1 cellular context compared by ENCODE assay signal in the genomic region with DNA sequence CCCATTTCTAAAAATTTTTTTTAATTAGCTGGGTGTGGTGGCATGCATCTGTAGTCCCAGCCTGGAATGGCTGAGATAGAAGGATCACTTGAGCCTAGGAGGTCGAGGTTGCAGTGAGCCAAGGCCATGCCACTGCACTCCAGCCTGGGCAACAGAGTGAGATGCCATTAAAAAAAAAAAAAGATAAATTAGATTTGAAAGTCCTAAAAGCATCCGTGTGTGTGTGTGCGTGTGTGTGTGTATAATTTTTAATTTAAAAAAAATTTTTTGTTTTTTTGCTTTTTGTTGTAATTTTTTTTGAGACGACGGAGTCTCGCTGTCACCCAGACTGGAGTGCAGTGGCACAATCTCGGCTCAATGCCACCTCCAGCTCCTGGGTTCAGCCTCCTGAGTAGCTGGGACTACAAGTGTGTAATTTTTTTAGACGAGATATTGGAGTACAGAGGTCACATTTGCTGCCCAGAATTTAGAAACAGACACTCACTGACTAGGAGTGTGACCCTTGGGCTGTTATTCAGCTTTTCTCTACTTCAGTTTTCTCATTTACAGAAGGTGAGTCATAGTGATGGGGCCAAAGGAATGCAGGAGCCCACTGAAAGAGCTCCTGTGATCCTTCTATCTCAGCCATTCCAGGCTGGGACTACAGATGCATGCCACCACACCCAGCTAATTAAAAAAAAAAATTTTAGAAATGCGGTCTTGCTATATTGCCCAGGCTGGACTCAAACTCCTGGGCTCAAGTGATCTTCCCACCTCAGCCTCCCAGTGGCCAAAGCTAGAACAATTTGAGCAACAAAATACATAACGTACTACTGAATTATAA.
A peak's percentile ranks its signal among the peaks of the same experiment; 100 is the strongest.
TF ChIP-seq lines count a peak whose summit lies in the region.

No MANE protein-coding gene starts in this region.

TF ChIP-seq in H1, 55 proteins besides CTCF, POLR2A, EP300 and RAD21:
- no peak for TF ChIP-seq TEAD4 (IDR thresholded peaks at IDR 0.05; ENCODE audit: low read depth, low read length)
- TF ChIP-seq KDM1A (IDR thresholded peaks at IDR 0.05; ENCODE audit: borderline replicate concordance, low read length), result 0 out of 2 replicates have a peak, but pooled peaks have one; percentile 3
